9 cellular contexts compared by ENCODE assay signal in genomic region chr1:201016211-201016651, GRCh38. TPM values are rescaled to one million over a fixed set of nuclear protein-coding genes. Genes with fewer than 3 reads are reported as not detected.
A peak's percentile ranks its signal among the peaks of the same experiment; 100 is the strongest.
DNase-seq lines count a peak whose midpoint lies in the region; ATAC-seq and TF ChIP-seq lines count a peak whose summit lies in the region.
"Had no signal": no experiment of that assay in that cellular context is flagged by ENCODE, and none has a peak within 500 bp of the region (broad histone marks: within the 10 kb centered on the region; RNA-seq: fewer than 3 reads in every experiment).

No MANE protein-coding gene starts in this region.

- H3K4me1 ChIP-seq in cardiac muscle cell (ENCODE audit: low read depth) (peaks cover 21% of the 10 kb centered on the region), right atrium auricular region (peaks cover 0 to 40% of the 10 kb centered on the region in 2 donors), SJCRH30 (peaks cover 37% of the 10 kb centered on the region)

- DNase-seq in cardiac muscle cell (ENCODE audit: low read depth in 1 of 2, low spot score in 1 of 2), result peak; percentile 44 to 52
- no peak for DNase-seq in right atrium auricular region (ENCODE audit: low spot score)
- DNase-seq in SJCRH30, result peak; percentile 73 to 89
- peak; percentile 53 for DNase-seq in left ventricle myocardium superior
- DNase-seq in NAMALWA (ENCODE audit: low spot score), result no peak
- DNase-seq: NCI-H226 had no signal

- H3K27ac ChIP-seq in cardiac muscle cell (no peak overlapping the region), right atrium auricular region (no peak overlapping the region), SJCRH30 (no peak overlapping the region), temporal lobe (ENCODE audit: low read depth, low read length) (peak overlapping the region; percentile 52)

- H3K4me3 ChIP-seq in cardiac muscle cell (no peak overlapping the region), right atrium auricular region (no peak overlapping the region), SJCRH30 (no peak overlapping the region)

- H3K27me3 ChIP-seq in cardiac muscle cell (no peaks in the 10 kb centered on the region), right atrium auricular region (no peaks in the 10 kb centered on the region), SJCRH30 (no peaks in the 10 kb centered on the region)

- H3K36me3 ChIP-seq in cardiac muscle cell, result no peaks in the 10 kb centered on the region
- H3K36me3 ChIP-seq in right atrium auricular region, result no peaks in the 10 kb centered on the region
- no peaks in the 10 kb centered on the region for H3K36me3 ChIP-seq in SJCRH30

- TF ChIP-seq CTCF in cardiac muscle cell (IDR thresholded peaks at IDR 0.05; ENCODE audit: low read depth, low read length) (no peak), right atrium auricular region (IDR thresholded peaks at IDR 0.05) (no peak)

- intact Hi-C loops in left ventricle myocardium superior (cut with micrococcal nuclease), result no loop called here

- ATAC-seq in left ventricle myocardium superior (peak; percentile 28), HG02763 (IDR thresholded peaks at IDR 0.05; ENCODE audit: unreplicated experiment) (no peak), GM21576 (IDR thresholded peaks at IDR 0.05; ENCODE audit: unreplicated experiment) (no peak)

- H3K9me3 ChIP-seq in cardiac muscle cell (ENCODE audit: low read depth), result no peaks in the 10 kb centered on the region
- H3K9me3 ChIP-seq in right atrium auricular region, result no peaks in the 10 kb centered on the region
- no peaks in the 10 kb centered on the region for H3K9me3 ChIP-seq in SJCRH30 (replicated peaks)

RNA-seq across cellular contexts. Expression of gene KIF21B, which starts 7.3 kb away (rescaled TPM):
- 2.4 and 3.5 TPM in 2 replicates for total RNA-seq in cardiac muscle cell
- 0.29 and 1.1 TPM in 2 replicates for polyA plus RNA-seq in cardiac muscle cell
- 1 to 10 TPM in 1 of 2 donors, under 1 TPM in 1; 0.48 to 1.5 TPM for total RNA-seq in right atrium auricular region
- 0.61 and 0.66 TPM in 2 replicates for total RNA-seq in SJCRH30 (2014; rRNA removed; shearing (Covaris generic))
- total RNA-seq in left ventricle myocardium superior, result 0.45 TPM
- total RNA-seq in temporal lobe, result 178 TPM

Comparison
In these comparisons a context has a peak if more than half of its experiments do, and no peak if none do; other contexts are left out.
1. DNase-seq: peak in cardiac muscle cell (2 of 2), SJCRH30 (2 of 2) and left ventricle myocardium superior (single experiment); none in right atrium auricular region (single experiment) and NAMALWA (single experiment).
2. RNA of gene KIF21B, which starts 7.3 kb away (total RNA-seq): 178 TPM in temporal lobe (single experiment); 2.4 to 3.5 TPM in cardiac muscle cell, 0.48 to 1.5 TPM in right atrium auricular region, 0.61 to 0.66 TPM in SJCRH30 and 0.45 TPM in left ventricle myocardium superior (single experiment); every median in the first group is over 10 times any median in the second.